ENCODE assay signal across 29 cellular contexts in the genomic region with DNA sequence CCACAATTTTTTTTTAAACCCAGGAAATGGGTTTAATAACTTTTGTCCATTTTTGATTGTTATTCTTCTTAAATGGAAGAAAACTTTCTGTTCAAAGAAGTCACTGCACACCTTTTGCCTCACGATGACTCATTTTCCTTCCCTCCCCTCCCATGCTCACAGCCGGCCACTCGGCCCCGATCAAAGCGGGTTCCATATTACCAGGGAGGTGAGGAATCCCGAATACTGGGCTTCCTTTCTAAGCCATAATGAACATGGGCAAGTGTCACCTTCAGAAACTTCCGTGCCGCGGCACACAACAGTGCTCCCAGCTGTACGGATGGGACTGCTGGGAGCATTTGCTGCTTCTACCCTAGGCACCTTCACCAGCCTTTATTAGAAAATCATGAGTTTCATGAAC.
"Had no signal": no experiment of that assay in that cellular context is flagged by ENCODE, and none has a peak within 500 bp of the region (broad histone marks: within the 10 kb centered on the region; RNA-seq: fewer than 3 reads in every experiment).

No MANE protein-coding gene starts in this region.

- H3K27ac Mint-ChIP-seq: activated CD4-positive, alpha-beta memory T cell treated with anti-CD3 and anti-CD28 coated beads for 36 hours; activated CD4-positive, alpha-beta T cell treated with anti-CD3 and anti-CD28 coated beads for 36 hours; activated CD4-positive, alpha-beta T cell treated with anti-CD3 and anti-CD28 coated beads, Interleukin-2, amount 10 ng/mL, durations not matched to agents 24 days and 14 days; activated CD8-positive, alpha-beta memory T cell treated with anti-CD3 and anti-CD28 coated beads, Interleukin-2, amount 10 ng/mL, durations not matched to agents 7 days and 5 days; activated CD8-positive, alpha-beta T cell treated with anti-CD3 and anti-CD28 coated beads, Interleukin-2, amount 10 ng/mL, durations not matched to agents 7 days and 5 days; activated naive CD8-positive, alpha-beta T cell; activated T-cell treated with anti-CD3 and anti-CD28 coated beads, Interleukin-2, amount 50 U/mL, for 24 hours; activated T-helper 17 cell treated with anti-CD3 and anti-CD28 coated beads, Interleukin-2, amount 50 U/mL, for 72 hours; dendritic cell treated with granulocyte-macrophage colony-stimulating factor and Interleukin-4, amounts not matched to agents 40 ng/mL and 50 ng/mL, for 4 days; effector memory CD8-positive, alpha-beta T cell had no signal

- H3K9me3 ChIP-seq: esophagus muscularis mucosa, gastrocnemius medialis had no signal

- H3K9me3 Mint-ChIP-seq: activated CD4-positive, alpha-beta memory T cell treated with anti-CD3 and anti-CD28 coated beads for 36 hours; activated CD4-positive, alpha-beta T cell treated with anti-CD3 and anti-CD28 coated beads, Interleukin-2, amount 10 ng/mL, durations not matched to agents 24 days and 14 days; activated T-cell treated with anti-CD3 and anti-CD28 coated beads, Interleukin-2, amount 50 U/mL, for 24 hours; activated T-helper 17 cell treated with anti-CD3 and anti-CD28 coated beads, Interleukin-2, amount 50 U/mL, for 72 hours; central memory CD8-positive, alpha-beta T cell; dendritic cell treated with granulocyte-macrophage colony-stimulating factor and Interleukin-4, amounts not matched to agents 40 ng/mL and 50 ng/mL, for 4 days; effector memory CD8-positive, alpha-beta T cell had no signal

- H3K4me3 Mint-ChIP-seq: activated CD4-positive, alpha-beta memory T cell treated with anti-CD3 and anti-CD28 coated beads for 36 hours; activated CD4-positive, alpha-beta T cell treated with anti-CD3 and anti-CD28 coated beads for 36 hours; activated CD4-positive, alpha-beta T cell treated with anti-CD3 and anti-CD28 coated beads, Interleukin-2, amount 10 ng/mL, durations not matched to agents 24 days and 14 days; activated CD8-positive, alpha-beta memory T cell treated with anti-CD3 and anti-CD28 coated beads, Interleukin-2, amount 10 ng/mL, durations not matched to agents 7 days and 5 days; activated CD8-positive, alpha-beta T cell treated with anti-CD3 and anti-CD28 coated beads, Interleukin-2, amount 10 ng/mL, durations not matched to agents 7 days and 5 days; activated naive CD8-positive, alpha-beta T cell; activated T-cell treated with anti-CD3 and anti-CD28 coated beads, Interleukin-2, amount 50 U/mL, for 24 hours; activated T-helper 17 cell treated with anti-CD3 and anti-CD28 coated beads, Interleukin-2, amount 50 U/mL, for 72 hours; central memory CD8-positive, alpha-beta T cell; dendritic cell treated with granulocyte-macrophage colony-stimulating factor and Interleukin-4, amounts not matched to agents 40 ng/mL and 50 ng/mL, for 4 days; effector memory CD8-positive, alpha-beta T cell had no signal

- H3K4me1 Mint-ChIP-seq: activated CD4-positive, alpha-beta T cell treated with anti-CD3 and anti-CD28 coated beads, Interleukin-2, amount 10 ng/mL, durations not matched to agents 24 days and 14 days; activated CD8-positive, alpha-beta memory T cell treated with anti-CD3 and anti-CD28 coated beads, Interleukin-2, amount 10 ng/mL, durations not matched to agents 7 days and 5 days; activated T-helper 17 cell treated with anti-CD3 and anti-CD28 coated beads, Interleukin-2, amount 50 U/mL, for 72 hours; central memory CD8-positive, alpha-beta T cell had no signal

- H3K36me3 Mint-ChIP-seq: activated CD4-positive, alpha-beta memory T cell treated with anti-CD3 and anti-CD28 coated beads for 36 hours; activated CD8-positive, alpha-beta memory T cell treated with anti-CD3 and anti-CD28 coated beads, Interleukin-2, amount 10 ng/mL, durations not matched to agents 7 days and 5 days had no signal

- H3K36me3 ChIP-seq: brain microvascular endothelial cell, esophagus muscularis mucosa, gastrocnemius medialis had no signal

- DNase-seq: activated CD4-positive, alpha-beta memory T cell treated with anti-CD3 and anti-CD28 coated beads for 36 hours; activated CD4-positive, alpha-beta T cell treated with anti-CD3 and anti-CD28 coated beads for 36 hours; activated CD4-positive, alpha-beta T cell treated with anti-CD3 and anti-CD28 coated beads, Interleukin-2, amount 10 ng/mL, durations not matched to agents 24 days and 14 days; activated CD4-positive, CD25-positive, alpha-beta regulatory T cell; activated CD4-positive, CD25-positive, alpha-beta regulatory T cell treated with anti-CD3 and anti-CD28 coated beads, Interleukin-2, amount 50 U/mL, for 72 hours; activated CD8-positive, alpha-beta memory T cell treated with anti-CD3 and anti-CD28 coated beads, Interleukin-2, amount 10 ng/mL, durations not matched to agents 7 days and 5 days; activated CD8-positive, alpha-beta memory T cell treated with anti-CD3 and anti-CD28 coated beads, Interleukin-2, amount 50 U/mL, for 48 hours; activated CD8-positive, alpha-beta T cell treated with anti-CD3 and anti-CD28 coated beads, Interleukin-2, amount 10 ng/mL, durations not matched to agents 7 days and 5 days; activated effector memory CD4-positive, alpha-beta T cell treated with Interleukin-2 at 50 U/mL for 16 hours; activated gamma-delta T cell treated with Interleukin-2 at 50 U/mL for 16 hours; activated naive CD4-positive, alpha-beta T cell treated with anti-CD3 and anti-CD28 coated beads, Interleukin-2, amount 50 U/mL, for 16 hours; activated naive CD4-positive, alpha-beta T cell treated with Interleukin-2 at 50 U/mL for 16 hours; activated T-cell treated with anti-CD3 and anti-CD28 coated beads for 4 hours; activated T-cell treated with anti-CD3 and anti-CD28 coated beads, Interleukin-2, amount 50 U/mL, for 24 hours; amniotic stem cell; anterior cingulate cortex; brain microvascular endothelial cell; effector CD4-positive, alpha-beta T cell; effector memory CD8-positive, alpha-beta T cell; erythroblast; foreskin keratinocyte; gastrocnemius medialis; T-helper 2 cell had no signal

- H3K27me3 Mint-ChIP-seq: activated CD4-positive, alpha-beta memory T cell treated with anti-CD3 and anti-CD28 coated beads for 36 hours; activated CD4-positive, alpha-beta T cell treated with anti-CD3 and anti-CD28 coated beads for 36 hours; activated CD4-positive, alpha-beta T cell treated with anti-CD3 and anti-CD28 coated beads, Interleukin-2, amount 10 ng/mL, durations not matched to agents 24 days and 14 days; activated CD8-positive, alpha-beta memory T cell treated with anti-CD3 and anti-CD28 coated beads, Interleukin-2, amount 10 ng/mL, durations not matched to agents 7 days and 5 days; activated naive CD8-positive, alpha-beta T cell; activated T-cell treated with anti-CD3 and anti-CD28 coated beads, Interleukin-2, amount 50 U/mL, for 24 hours; activated T-helper 17 cell treated with anti-CD3 and anti-CD28 coated beads, Interleukin-2, amount 50 U/mL, for 72 hours; central memory CD8-positive, alpha-beta T cell; dendritic cell treated with granulocyte-macrophage colony-stimulating factor and Interleukin-4, amounts not matched to agents 40 ng/mL and 50 ng/mL, for 4 days; effector memory CD8-positive, alpha-beta T cell had no signal

- H3K27ac ChIP-seq: brain microvascular endothelial cell, coronary artery, esophagus muscularis mucosa, foreskin keratinocyte, gastrocnemius medialis had no signal

- H3K4me3 ChIP-seq: coronary artery, esophagus muscularis mucosa, gastrocnemius medialis had no signal

- H3K27me3 ChIP-seq: brain microvascular endothelial cell, esophagus muscularis mucosa, foreskin keratinocyte, gastrocnemius medialis had no signal
